11 cellular contexts compared by ENCODE assay signal in the genomic region with DNA sequence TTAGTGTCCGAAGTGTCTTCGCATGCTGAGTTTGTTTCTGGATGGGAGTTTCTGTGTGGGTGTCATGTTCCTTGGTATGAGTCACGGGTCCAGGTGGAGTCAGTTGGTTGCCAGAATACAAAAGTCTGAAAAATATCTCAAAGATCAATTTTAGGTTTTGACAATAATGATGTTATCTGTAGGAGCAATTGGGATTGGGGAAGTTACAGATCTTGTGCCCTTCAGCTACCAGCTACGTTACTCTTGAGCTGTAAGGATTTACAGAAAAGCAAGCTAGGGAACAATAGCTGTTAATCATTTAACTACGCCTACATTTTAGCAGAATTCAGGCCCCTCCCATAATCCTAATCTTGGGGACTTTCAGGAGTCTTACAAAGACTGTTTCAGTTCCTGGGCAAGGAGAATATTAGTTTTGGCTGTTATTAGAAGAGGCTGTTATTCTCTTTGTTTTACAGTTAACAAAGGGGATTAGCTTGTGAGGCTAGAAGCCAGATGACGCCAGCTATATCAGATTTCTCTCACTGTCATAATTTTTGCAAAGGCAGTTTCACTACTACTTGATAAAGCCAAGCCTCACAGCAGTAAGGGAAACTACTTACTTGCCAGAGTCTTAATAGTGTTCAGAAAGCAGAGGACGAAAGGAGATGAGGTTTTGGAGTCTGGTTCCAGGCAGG. TPM values are rescaled to one million over a fixed set of nuclear protein-coding genes. Genes with fewer than 3 reads are reported as not detected.
DNase-seq lines count a peak whose midpoint lies in the region; ATAC-seq and TF ChIP-seq lines count a peak whose summit lies in the region.
"Had no signal": no experiment of that assay in that cellular context is flagged by ENCODE, and none has a peak within 500 bp of the region (broad histone marks: within the 10 kb centered on the region; RNA-seq: fewer than 3 reads in every experiment).

No MANE protein-coding gene starts in this region.

- H3K27me3 ChIP-seq in Loucy (ENCODE audit: insufficient read depth, low read length, poor library complexity, severe bottlenecking) (no peaks in the 10 kb centered on the region), adipocyte (replicated peaks; ENCODE audit: control insufficient read depth, insufficient read depth, low read length) (peaks cover 5% of the 10 kb centered on the region)
- H3K27me3 ChIP-seq: BLaER1 had no signal

- no peaks in the 10 kb centered on the region for H3K36me3 Mint-ChIP-seq in T-cell

- H3K27me3 Mint-ChIP-seq in T-cell, result peaks cover 21 to 40% of the 10 kb centered on the region in 2 donors

- peak overlapping the region; percentile 59; the same call in 1 of the 2 replicates for H2AFZ ChIP-seq in Loucy (ENCODE audit: low read length)

- no peaks in the 10 kb centered on the region for H3K9me3 Mint-ChIP-seq in T-cell

- H3K4me1 ChIP-seq in Loucy (ENCODE audit: insufficient read depth, low read length, poor library complexity, severe bottlenecking) (peaks cover 2% of the 10 kb centered on the region), adipocyte (ENCODE audit: control insufficient read depth, insufficient read depth, low read length) (peaks cover 16% of the 10 kb centered on the region)
- H3K4me1 ChIP-seq: BLaER1 had no signal

- H3K79me2 ChIP-seq in Loucy (ENCODE audit: insufficient read depth, low read length), result no peaks in the 10 kb centered on the region

- H4K20me1 ChIP-seq in Loucy (ENCODE audit: insufficient read depth, low read length, poor library complexity, severe bottlenecking), result no peaks in the 10 kb centered on the region
- H4K20me1 ChIP-seq: BLaER1 had no signal

- no peaks in the 10 kb centered on the region for H3K9me2 ChIP-seq in Loucy (replicated peaks; ENCODE audit: low read depth, low read length)

- no peak for ATAC-seq in GM21619 (IDR thresholded peaks at IDR 0.05; ENCODE audit: unreplicated experiment)
- no peak for ATAC-seq in T-cell (replicated peaks in 1 of 4)

- CTCF ChIA-PET in T-cell (lab: Charles Lee), result no interaction called here

- no peaks in the 10 kb centered on the region for H3F3A ChIP-seq in Loucy (ENCODE audit: low read depth)

- DNase-seq in AG08395 (ENCODE audit: low spot score), result peak; percentile 22
- DNase-seq in adipocyte (ENCODE audit: low read depth), result peak; percentile 11
- DNase-seq in left kidney (ENCODE audit: low read depth, low spot score), result peak; percentile 88
- no peak for DNase-seq in activated naive CD4-positive, alpha-beta T cell (lab: John Stamatoyannopoulos, UW)
- DNase-seq in GM19238 (ENCODE audit: insufficient read length, low spot score), result no peak
- no peak for DNase-seq in T-cell

- H3K4me3 Mint-ChIP-seq in T-cell, result no peak overlapping the region

- POLR2A ChIA-PET in T-cell (lab: Charles Lee), result no interaction called here

- no peak overlapping the region for H3K4me2 ChIP-seq in Loucy (ENCODE audit: low read depth, low read length, poor library complexity, severe bottlenecking)
- H3K4me2 ChIP-seq: BLaER1 had no signal

- H3K4me3 ChIP-seq in Loucy (ENCODE audit: low read length, poor library complexity, severe bottlenecking) (no peak overlapping the region), adipocyte (ENCODE audit: low read length) (peak overlapping the region; percentile 46)
- H3K4me3 ChIP-seq: BLaER1 had no signal

- no peak for TF ChIP-seq CTCF in Loucy (conservative IDR thresholded peaks at IDR 0.05; ENCODE audit: low read length)

- no peaks in the 10 kb centered on the region for H3K4me1 Mint-ChIP-seq in T-cell

- H3K9me3 ChIP-seq in Loucy (ENCODE audit: insufficient read depth, low read depth, low read length), result no peaks in the 10 kb centered on the region
- H3K9me3 ChIP-seq in adipocyte (ENCODE audit: control insufficient read depth, low read length), result no peaks in the 10 kb centered on the region

- no peak overlapping the region for H3K27ac Mint-ChIP-seq in T-cell

- no peak overlapping the region for H3K9ac ChIP-seq in Loucy (ENCODE audit: low read depth, low read length, poor library complexity, severe bottlenecking)
- no peak overlapping the region for H3K9ac ChIP-seq in adipocyte (ENCODE audit: low read length)
- H3K9ac ChIP-seq: BLaER1 had no signal

- no peaks in the 10 kb centered on the region for H3K36me3 ChIP-seq in Loucy (ENCODE audit: insufficient read depth, low read length)
- H3K36me3 ChIP-seq in adipocyte (ENCODE audit: control insufficient read depth, insufficient read depth, low read length, severe bottlenecking), result no peaks in the 10 kb centered on the region

RNA-seq across cellular contexts. Expression of a gene that starts 15.4 kb away (rescaled TPM):
- not detected for total RNA-seq in T-cell
- total RNA-seq: activated CD8-positive, alpha-beta memory T cell treated with anti-CD3 and anti-CD28 coated beads for 36 hours; pulmonary artery endothelial cell had no signal

Comparison
In these comparisons a context has a peak if more than half of its experiments do, and no peak if none do; other contexts are left out.
1. DNase-seq: peak in AG08395 (single experiment), adipocyte (single experiment) and left kidney (single experiment); none in activated naive CD4-positive, alpha-beta T cell (0 of 4), GM19238 (single experiment) and T-cell (0 of 34).